In genomic region chr5:83058718-83059117, GRCh38 we compare ENCODE assay signal across 26 cellular contexts.
"Had no signal": no experiment of that assay in that cellular context is flagged by ENCODE, and none has a peak within 500 bp of the region (broad histone marks: within the 10 kb centered on the region; RNA-seq: fewer than 3 reads in every experiment).

No MANE protein-coding gene starts in this region.

- H3K4me1 ChIP-seq: left lung, psoas muscle, vagina had no signal

- H3K36me3 ChIP-seq: ovary had no signal

- H3K27me3 ChIP-seq: dorsolateral prefrontal cortex, left lung, ovary, suprapubic skin, transverse colon, vagina had no signal

- DNase-seq: activated CD4-positive, alpha-beta memory T cell treated with anti-CD3 and anti-CD28 coated beads, Interleukin-2, amount 10 ng/mL, durations not matched to agents 7 days and 5 days; activated CD4-positive, alpha-beta T cell treated with anti-CD3 and anti-CD28 coated beads for 36 hours; activated CD8-positive, alpha-beta memory T cell treated with anti-CD3 and anti-CD28 coated beads, Interleukin-2, amount 10 ng/mL, durations not matched to agents 7 days and 5 days; activated naive CD4-positive, alpha-beta T cell; activated naive CD8-positive, alpha-beta T cell treated with anti-CD3 and anti-CD28 coated beads, Interleukin-2, amount 10 ng/mL, durations not matched to agents 7 days and 5 days; amygdala; dorsolateral prefrontal cortex; head of caudate nucleus; kidney; left lung; mammary epithelial cell; ovary; psoas muscle; right cardiac atrium; stimulated activated CD4-positive, alpha-beta T cell treated with anti-CD3 and anti-CD28 coated beads, Interleukin-15, amount 100 ng/mL, for 24 hours; stimulated activated CD4-positive, alpha-beta T cell treated with anti-CD3 and anti-CD28 coated beads, Interleukin-2, amount 100 ng/mL, for 48 hours; stimulated activated naive CD8-positive, alpha-beta T cell treated with anti-CD3 and anti-CD28 coated beads, Interleukin-15, amount 100 ng/mL, for 72 hours; T-helper 2 cell; transverse colon had no signal

- FAIRE-seq: colon, frontal cortex, kidney, TTC549 had no signal

- H3K9me3 ChIP-seq: left lung, ovary, psoas muscle, suprapubic skin, transverse colon, vagina had no signal

- H3K27ac ChIP-seq: epithelial cell of prostate, left lung, ovary, psoas muscle, suprapubic skin, transverse colon, vagina had no signal

- H3K4me3 ChIP-seq: dorsolateral prefrontal cortex, left lung, ovary, psoas muscle, skin epidermis, suprapubic skin, transverse colon, vagina had no signal
